In the genomic region with DNA sequence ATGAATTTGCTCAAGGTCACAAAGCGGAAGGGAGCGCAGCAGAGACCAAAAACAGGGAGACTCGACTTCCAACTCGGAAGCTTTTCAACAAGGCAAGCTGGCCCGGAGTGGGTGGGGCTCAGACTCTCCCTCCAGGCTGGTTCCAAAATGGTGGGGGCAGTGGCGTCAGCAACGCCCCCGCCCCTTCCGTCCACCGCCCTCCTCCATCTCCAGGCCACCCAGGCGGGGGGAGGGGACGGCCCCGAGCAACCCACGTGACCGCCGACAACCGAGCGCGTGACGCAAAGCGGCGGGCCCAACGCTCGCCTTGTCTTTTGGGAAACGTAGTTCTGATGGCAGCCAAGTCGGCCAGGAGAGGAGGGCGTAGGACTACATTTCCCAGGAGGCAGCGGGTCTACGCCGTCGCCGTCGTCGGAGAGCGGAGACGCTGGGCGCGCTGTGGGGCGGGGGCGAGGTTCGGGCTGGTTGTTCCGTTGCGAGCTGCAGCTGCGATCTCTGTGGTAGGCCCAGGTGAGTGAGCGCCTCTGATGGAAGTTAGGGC, we compare ENCODE assay signal across 1 cellular context.
TF ChIP-seq lines count a peak whose summit lies in the region.

A gene with protein sequence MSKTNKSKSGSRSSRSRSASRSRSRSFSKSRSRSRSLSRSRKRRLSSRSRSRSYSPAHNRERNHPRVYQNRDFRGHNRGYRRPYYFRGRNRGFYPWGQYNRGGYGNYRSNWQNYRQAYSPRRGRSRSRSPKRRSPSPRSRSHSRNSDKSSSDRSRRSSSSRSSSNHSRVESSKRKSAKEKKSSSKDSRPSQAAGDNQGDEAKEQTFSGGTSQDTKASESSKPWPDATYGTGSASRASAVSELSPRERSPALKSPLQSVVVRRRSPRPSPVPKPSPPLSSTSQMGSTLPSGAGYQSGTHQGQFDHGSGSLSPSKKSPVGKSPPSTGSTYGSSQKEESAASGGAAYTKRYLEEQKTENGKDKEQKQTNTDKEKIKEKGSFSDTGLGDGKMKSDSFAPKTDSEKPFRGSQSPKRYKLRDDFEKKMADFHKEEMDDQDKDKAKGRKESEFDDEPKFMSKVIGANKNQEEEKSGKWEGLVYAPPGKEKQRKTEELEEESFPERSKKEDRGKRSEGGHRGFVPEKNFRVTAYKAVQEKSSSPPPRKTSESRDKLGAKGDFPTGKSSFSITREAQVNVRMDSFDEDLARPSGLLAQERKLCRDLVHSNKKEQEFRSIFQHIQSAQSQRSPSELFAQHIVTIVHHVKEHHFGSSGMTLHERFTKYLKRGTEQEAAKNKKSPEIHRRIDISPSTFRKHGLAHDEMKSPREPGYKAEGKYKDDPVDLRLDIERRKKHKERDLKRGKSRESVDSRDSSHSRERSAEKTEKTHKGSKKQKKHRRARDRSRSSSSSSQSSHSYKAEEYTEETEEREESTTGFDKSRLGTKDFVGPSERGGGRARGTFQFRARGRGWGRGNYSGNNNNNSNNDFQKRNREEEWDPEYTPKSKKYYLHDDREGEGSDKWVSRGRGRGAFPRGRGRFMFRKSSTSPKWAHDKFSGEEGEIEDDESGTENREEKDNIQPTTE (plus strand): TSS at position 448 of the 541 bp plus-strand sequence. CDS start 58,121 bp downstream, outside the sequence.

TF ChIP-seq in K562, 482 proteins besides CTCF, POLR2A, EP300 and RAD21 (continued from another document and continues in another):
- TF ChIP-seq, protein P1, sequence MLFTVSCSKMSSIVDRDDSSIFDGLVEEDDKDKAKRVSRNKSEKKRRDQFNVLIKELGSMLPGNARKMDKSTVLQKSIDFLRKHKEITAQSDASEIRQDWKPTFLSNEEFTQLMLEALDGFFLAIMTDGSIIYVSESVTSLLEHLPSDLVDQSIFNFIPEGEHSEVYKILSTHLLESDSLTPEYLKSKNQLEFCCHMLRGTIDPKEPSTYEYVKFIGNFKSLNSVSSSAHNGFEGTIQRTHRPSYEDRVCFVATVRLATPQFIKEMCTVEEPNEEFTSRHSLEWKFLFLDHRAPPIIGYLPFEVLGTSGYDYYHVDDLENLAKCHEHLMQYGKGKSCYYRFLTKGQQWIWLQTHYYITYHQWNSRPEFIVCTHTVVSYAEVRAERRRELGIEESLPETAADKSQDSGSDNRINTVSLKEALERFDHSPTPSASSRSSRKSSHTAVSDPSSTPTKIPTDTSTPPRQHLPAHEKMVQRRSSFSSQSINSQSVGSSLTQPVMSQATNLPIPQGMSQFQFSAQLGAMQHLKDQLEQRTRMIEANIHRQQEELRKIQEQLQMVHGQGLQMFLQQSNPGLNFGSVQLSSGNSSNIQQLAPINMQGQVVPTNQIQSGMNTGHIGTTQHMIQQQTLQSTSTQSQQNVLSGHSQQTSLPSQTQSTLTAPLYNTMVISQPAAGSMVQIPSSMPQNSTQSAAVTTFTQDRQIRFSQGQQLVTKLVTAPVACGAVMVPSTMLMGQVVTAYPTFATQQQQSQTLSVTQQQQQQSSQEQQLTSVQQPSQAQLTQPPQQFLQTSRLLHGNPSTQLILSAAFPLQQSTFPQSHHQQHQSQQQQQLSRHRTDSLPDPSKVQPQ (CRISPR knock-in tag; IDR thresholded peaks at IDR 0.05; ENCODE audit: borderline replicate concordance): no peak
- peak; percentile 74 for TF ChIP-seq ELF1 (tag; IDR thresholded peaks at IDR 0.05)
- TF ChIP-seq ELF2 (CRISPR knock-in tag; IDR thresholded peaks at IDR 0.05): no peak
- TF ChIP-seq CTBP1 (IDR thresholded peaks at IDR 0.05; ENCODE audit: borderline replicate concordance): peak; percentile 89
- TF ChIP-seq DNMT1 (IDR thresholded peaks at IDR 0.05): no peak
- peak; percentile 71 to 93; a peak in 2 of 4 replicates for TF ChIP-seq SIN3A (IDR thresholded peaks at IDR 0.05; ENCODE audit: borderline replicate concordance in 2 of 2, control insufficient read depth in 1 of 2, low read depth in 2 of 2, low read length in 2 of 2)
- TF ChIP-seq ZBED1 (IDR thresholded peaks at IDR 0.05): peak; percentile 87; the same call in 1 of the 2 replicates
- peak; percentile 69 for TF ChIP-seq FIP1L1 (IDR thresholded peaks at IDR 0.05; ENCODE audit: low read depth, low read length, poor library complexity, severe bottlenecking)
- no peak for TF ChIP-seq KDM1A (IDR thresholded peaks at IDR 0.05)
- no peak for TF ChIP-seq PURB (CRISPR knock-in tag; IDR thresholded peaks at IDR 0.05; ENCODE audit: low read depth)
- 0 out of 2 replicates have a peak, but pooled peaks have one; percentile 19 for TF ChIP-seq ETV5 (CRISPR knock-in tag; IDR thresholded peaks at IDR 0.05; ENCODE audit: low read depth)
- no peak for TF ChIP-seq ZNF324 (CRISPR knock-in tag; IDR thresholded peaks at IDR 0.05)
- peak; percentile 55 for TF ChIP-seq TAF1 (IDR thresholded peaks at IDR 0.05; ENCODE audit: control insufficient read depth, extremely low read depth, insufficient read depth, low read length, severe bottlenecking)
- TF ChIP-seq KLF10 (CRISPR knock-in tag; IDR thresholded peaks at IDR 0.05): no peak
- no peak for TF ChIP-seq ZBTB8A (IDR thresholded peaks at IDR 0.05; ENCODE audit: partially characterized antibody)
- no peak; the same call in 1 of the 2 replicates for TF ChIP-seq GTF2F1 (IDR thresholded peaks at IDR 0.05; ENCODE audit: low read depth, low read length)
- TF ChIP-seq, protein P2, sequence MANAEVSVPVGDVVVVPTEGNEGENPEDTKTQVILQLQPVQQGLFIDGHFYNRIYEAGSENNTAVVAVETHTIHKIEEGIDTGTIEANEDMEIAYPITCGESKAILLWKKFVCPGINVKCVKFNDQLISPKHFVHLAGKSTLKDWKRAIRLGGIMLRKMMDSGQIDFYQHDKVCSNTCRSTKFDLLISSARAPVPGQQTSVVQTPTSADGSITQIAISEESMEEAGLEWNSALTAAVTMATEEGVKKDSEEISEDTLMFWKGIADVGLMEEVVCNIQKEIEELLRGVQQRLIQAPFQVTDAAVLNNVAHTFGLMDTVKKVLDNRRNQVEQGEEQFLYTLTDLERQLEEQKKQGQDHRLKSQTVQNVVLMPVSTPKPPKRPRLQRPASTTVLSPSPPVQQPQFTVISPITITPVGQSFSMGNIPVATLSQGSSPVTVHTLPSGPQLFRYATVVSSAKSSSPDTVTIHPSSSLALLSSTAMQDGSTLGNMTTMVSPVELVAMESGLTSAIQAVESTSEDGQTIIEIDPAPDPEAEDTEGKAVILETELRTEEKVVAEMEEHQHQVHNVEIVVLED (CRISPR knock-in tag; IDR thresholded peaks at IDR 0.05): peak; percentile 100
- no peak for TF ChIP-seq CCAR2 (IDR thresholded peaks at IDR 0.05; ENCODE audit: low read depth, low read length)
- TF ChIP-seq POLR2AphosphoS2 (IDR thresholded peaks at IDR 0.05; ENCODE audit: low read length): no peak
- TF ChIP-seq, protein P3, sequence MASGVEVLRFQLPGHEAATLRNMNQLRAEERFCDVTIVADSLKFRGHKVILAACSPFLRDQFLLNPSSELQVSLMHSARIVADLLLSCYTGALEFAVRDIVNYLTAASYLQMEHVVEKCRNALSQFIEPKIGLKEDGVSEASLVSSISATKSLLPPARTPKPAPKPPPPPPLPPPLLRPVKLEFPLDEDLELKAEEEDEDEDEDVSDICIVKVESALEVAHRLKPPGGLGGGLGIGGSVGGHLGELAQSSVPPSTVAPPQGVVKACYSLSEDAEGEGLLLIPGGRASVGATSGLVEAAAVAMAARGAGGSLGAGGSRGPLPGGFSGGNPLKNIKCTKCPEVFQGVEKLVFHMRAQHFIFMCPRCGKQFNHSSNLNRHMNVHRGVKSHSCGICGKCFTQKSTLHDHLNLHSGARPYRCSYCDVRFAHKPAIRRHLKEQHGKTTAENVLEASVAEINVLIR (CRISPR knock-in tag; IDR thresholded peaks at IDR 0.05): peak; percentile 95
- peak; percentile 92 for TF ChIP-seq ZNF589 (CRISPR knock-in tag; IDR thresholded peaks at IDR 0.05; ENCODE audit: low read depth)
- TF ChIP-seq, protein P4, sequence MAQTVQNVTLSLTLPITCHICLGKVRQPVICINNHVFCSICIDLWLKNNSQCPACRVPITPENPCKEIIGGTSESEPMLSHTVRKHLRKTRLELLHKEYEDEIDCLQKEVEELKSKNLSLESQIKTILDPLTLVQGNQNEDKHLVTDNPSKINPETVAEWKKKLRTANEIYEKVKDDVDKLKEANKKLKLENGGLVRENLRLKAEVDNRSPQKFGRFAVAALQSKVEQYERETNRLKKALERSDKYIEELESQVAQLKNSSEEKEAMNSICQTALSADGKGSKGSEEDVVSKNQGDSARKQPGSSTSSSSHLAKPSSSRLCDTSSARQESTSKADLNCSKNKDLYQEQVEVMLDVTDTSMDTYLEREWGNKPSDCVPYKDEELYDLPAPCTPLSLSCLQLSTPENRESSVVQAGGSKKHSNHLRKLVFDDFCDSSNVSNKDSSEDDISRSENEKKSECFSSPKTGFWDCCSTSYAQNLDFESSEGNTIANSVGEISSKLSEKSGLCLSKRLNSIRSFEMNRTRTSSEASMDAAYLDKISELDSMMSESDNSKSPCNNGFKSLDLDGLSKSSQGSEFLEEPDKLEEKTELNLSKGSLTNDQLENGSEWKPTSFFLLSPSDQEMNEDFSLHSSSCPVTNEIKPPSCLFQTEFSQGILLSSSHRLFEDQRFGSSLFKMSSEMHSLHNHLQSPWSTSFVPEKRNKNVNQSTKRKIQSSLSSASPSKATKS (CRISPR knock-in tag; IDR thresholded peaks at IDR 0.05): no peak
- TF ChIP-seq, protein P5, sequence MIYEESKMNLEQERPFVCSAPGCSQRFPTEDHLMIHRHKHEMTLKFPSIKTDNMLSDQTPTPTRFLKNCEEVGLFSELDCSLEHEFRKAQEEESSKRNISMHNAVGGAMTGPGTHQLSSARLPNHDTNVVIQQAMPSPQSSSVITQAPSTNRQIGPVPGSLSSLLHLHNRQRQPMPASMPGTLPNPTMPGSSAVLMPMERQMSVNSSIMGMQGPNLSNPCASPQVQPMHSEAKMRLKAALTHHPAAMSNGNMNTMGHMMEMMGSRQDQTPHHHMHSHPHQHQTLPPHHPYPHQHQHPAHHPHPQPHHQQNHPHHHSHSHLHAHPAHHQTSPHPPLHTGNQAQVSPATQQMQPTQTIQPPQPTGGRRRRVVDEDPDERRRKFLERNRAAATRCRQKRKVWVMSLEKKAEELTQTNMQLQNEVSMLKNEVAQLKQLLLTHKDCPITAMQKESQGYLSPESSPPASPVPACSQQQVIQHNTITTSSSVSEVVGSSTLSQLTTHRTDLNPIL (CRISPR knock-in tag; IDR thresholded peaks at IDR 0.05): no peak
- 0 out of 2 replicates have a peak, but pooled peaks have one; percentile 36 for TF ChIP-seq HDAC8 (tag; IDR thresholded peaks at IDR 0.05)
- peak; percentile 80 for TF ChIP-seq NR2C1 (IDR thresholded peaks at IDR 0.05)
- TF ChIP-seq NR2C1 (tag; IDR thresholded peaks at IDR 0.05): peak; percentile 49; the same call in 1 of the 2 replicates
- peak in 1 of 2 experiments; percentile 84; a peak in 2 of 4 replicates for TF ChIP-seq SRF (CRISPR knock-in tag; IDR thresholded peaks at IDR 0.05)
- no peak for TF ChIP-seq ZNF77 (CRISPR knock-in tag; IDR thresholded peaks at IDR 0.05)
- TF ChIP-seq ZNF347 (CRISPR knock-in tag; IDR thresholded peaks at IDR 0.05; ENCODE audit: low read depth): no peak
- no peak for TF ChIP-seq MAFK (IDR thresholded peaks at IDR 0.05; ENCODE audit: low read length)
- no peak for TF ChIP-seq HDAC6 (IDR thresholded peaks at IDR 0.05; ENCODE audit: low read depth, low read length)
- TF ChIP-seq, protein P6, sequence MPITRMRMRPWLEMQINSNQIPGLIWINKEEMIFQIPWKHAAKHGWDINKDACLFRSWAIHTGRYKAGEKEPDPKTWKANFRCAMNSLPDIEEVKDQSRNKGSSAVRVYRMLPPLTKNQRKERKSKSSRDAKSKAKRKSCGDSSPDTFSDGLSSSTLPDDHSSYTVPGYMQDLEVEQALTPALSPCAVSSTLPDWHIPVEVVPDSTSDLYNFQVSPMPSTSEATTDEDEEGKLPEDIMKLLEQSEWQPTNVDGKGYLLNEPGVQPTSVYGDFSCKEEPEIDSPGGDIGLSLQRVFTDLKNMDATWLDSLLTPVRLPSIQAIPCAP (CRISPR knock-in tag; IDR thresholded peaks at IDR 0.05; ENCODE audit: borderline replicate concordance): no peak
- no peak for TF ChIP-seq SMARCA4 (IDR thresholded peaks at IDR 0.05)
- no peak for TF ChIP-seq DPF2 (IDR thresholded peaks at IDR 0.05)
- TF ChIP-seq CBFB (CRISPR knock-in tag; IDR thresholded peaks at IDR 0.05): no peak
- no peak for TF ChIP-seq MYBL2 (IDR thresholded peaks at IDR 0.05; ENCODE audit: low read depth)
- no peak for TF ChIP-seq MYBL2 (CRISPR knock-in tag; IDR thresholded peaks at IDR 0.05; ENCODE audit: borderline replicate concordance)
- peak; percentile 58 for TF ChIP-seq KLF1 (tag; IDR thresholded peaks at IDR 0.05)
- TF ChIP-seq CBX3 (IDR thresholded peaks at IDR 0.05; ENCODE audit: borderline replicate concordance in 1 of 2, low read length in 2 of 2): no peak
- TF ChIP-seq PTRF (tag; IDR thresholded peaks at IDR 0.05): no peak
- TF ChIP-seq HEY1 (CRISPR knock-in tag; IDR thresholded peaks at IDR 0.05; ENCODE audit: borderline replicate concordance): no peak
- no peak for TF ChIP-seq KLF16 (IDR thresholded peaks at IDR 0.05)
- no peak for TF ChIP-seq TSC22D4 (tag; IDR thresholded peaks at IDR 0.05)
- TF ChIP-seq MAFG (tag; conservative IDR thresholded peaks at IDR 0.05): no peak
- no peak for TF ChIP-seq ZNF444 (CRISPR knock-in tag; IDR thresholded peaks at IDR 0.05)
- TF ChIP-seq ZC3H11A (IDR thresholded peaks at IDR 0.05; ENCODE audit: low read depth, low read length): no peak
- TF ChIP-seq, protein P7, sequence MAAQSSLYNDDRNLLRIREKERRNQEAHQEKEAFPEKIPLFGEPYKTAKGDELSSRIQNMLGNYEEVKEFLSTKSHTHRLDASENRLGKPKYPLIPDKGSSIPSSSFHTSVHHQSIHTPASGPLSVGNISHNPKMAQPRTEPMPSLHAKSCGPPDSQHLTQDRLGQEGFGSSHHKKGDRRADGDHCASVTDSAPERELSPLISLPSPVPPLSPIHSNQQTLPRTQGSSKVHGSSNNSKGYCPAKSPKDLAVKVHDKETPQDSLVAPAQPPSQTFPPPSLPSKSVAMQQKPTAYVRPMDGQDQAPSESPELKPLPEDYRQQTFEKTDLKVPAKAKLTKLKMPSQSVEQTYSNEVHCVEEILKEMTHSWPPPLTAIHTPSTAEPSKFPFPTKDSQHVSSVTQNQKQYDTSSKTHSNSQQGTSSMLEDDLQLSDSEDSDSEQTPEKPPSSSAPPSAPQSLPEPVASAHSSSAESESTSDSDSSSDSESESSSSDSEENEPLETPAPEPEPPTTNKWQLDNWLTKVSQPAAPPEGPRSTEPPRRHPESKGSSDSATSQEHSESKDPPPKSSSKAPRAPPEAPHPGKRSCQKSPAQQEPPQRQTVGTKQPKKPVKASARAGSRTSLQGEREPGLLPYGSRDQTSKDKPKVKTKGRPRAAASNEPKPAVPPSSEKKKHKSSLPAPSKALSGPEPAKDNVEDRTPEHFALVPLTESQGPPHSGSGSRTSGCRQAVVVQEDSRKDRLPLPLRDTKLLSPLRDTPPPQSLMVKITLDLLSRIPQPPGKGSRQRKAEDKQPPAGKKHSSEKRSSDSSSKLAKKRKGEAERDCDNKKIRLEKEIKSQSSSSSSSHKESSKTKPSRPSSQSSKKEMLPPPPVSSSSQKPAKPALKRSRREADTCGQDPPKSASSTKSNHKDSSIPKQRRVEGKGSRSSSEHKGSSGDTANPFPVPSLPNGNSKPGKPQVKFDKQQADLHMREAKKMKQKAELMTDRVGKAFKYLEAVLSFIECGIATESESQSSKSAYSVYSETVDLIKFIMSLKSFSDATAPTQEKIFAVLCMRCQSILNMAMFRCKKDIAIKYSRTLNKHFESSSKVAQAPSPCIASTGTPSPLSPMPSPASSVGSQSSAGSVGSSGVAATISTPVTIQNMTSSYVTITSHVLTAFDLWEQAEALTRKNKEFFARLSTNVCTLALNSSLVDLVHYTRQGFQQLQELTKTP (IDR thresholded peaks at IDR 0.05; ENCODE audit: low read depth in 1 of 2, partially characterized antibody in 2 of 2): peak in 1 of 2 experiments; percentile 99
- TF ChIP-seq PHF8 (IDR thresholded peaks at IDR 0.05; ENCODE audit: borderline replicate concordance, low read length): peak; percentile 87; the same call in 1 of the 2 replicates
- no peak for TF ChIP-seq TEAD2 (tag; IDR thresholded peaks at IDR 0.05)
- TF ChIP-seq JUNB (CRISPR knock-in tag; conservative IDR thresholded peaks at IDR 0.05): no peak
- no peak for TF ChIP-seq SNIP1 (IDR thresholded peaks at IDR 0.05; ENCODE audit: low read depth)
- TF ChIP-seq TRIM28 (IDR thresholded peaks at IDR 0.05): no peak
